1 cellular context compared by ENCODE assay signal in the genomic region with DNA sequence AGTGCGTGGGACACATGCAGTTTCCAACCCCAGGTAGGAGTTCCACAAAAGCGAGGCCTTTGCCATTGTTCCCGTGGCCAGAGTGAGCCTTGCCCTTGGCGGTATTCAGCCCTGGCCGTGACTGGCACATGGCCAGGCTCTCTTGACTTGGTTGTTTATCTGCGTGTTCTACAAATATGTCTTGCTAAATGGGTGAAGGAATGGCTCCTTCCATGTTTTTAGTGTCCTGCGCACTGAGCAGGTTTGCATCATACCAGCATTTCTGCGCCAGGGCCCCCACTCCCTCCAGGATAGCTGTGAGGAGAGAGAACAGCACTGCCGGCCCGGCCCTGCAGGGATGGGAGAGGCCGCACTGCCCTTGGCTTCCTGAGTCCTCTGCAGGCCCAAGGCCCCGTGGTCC.
TF ChIP-seq lines count a peak whose summit lies in the region.

No MANE protein-coding gene starts in this region.

TF ChIP-seq in GM12878, 131 proteins besides CTCF, POLR2A, EP300 and RAD21:
- TF ChIP-seq RUNX3 (IDR thresholded peaks at IDR 0.05; ENCODE audit: low read length) (no peak), HCFC1 (IDR thresholded peaks at IDR 0.05; ENCODE audit: low read length) (no peak), ZBED1 (IDR thresholded peaks at IDR 0.05; ENCODE audit: borderline replicate concordance) (no peak), CBFB (IDR thresholded peaks at IDR 0.05; ENCODE audit: low read depth) (no peak), RBBP5 (conservative IDR thresholded peaks at IDR 0.05) (no peak), TARDBP (IDR thresholded peaks at IDR 0.05; ENCODE audit: borderline replicate concordance) (no peak), KDM1A (IDR thresholded peaks at IDR 0.05; ENCODE audit: borderline replicate concordance) (no peak), SP1 (IDR thresholded peaks at IDR 0.05; ENCODE audit: low read depth, low read length) (no peak), ZSCAN29 (IDR thresholded peaks at IDR 0.05) (no peak), CHD2 (IDR thresholded peaks at IDR 0.05; ENCODE audit: borderline replicate concordance, low read depth, low read length) (no peak), MYC (IDR thresholded peaks at IDR 0.05; ENCODE audit: insufficient read depth, insufficient read length, insufficient replicate concordance, low read length, severe bottlenecking) (no peak), CHD1 (IDR thresholded peaks at IDR 0.05; ENCODE audit: low read depth, low read length) (no peak), BMI1 (IDR thresholded peaks at IDR 0.05; ENCODE audit: borderline replicate concordance) (no peak)
- TF ChIP-seq, protein P1, sequence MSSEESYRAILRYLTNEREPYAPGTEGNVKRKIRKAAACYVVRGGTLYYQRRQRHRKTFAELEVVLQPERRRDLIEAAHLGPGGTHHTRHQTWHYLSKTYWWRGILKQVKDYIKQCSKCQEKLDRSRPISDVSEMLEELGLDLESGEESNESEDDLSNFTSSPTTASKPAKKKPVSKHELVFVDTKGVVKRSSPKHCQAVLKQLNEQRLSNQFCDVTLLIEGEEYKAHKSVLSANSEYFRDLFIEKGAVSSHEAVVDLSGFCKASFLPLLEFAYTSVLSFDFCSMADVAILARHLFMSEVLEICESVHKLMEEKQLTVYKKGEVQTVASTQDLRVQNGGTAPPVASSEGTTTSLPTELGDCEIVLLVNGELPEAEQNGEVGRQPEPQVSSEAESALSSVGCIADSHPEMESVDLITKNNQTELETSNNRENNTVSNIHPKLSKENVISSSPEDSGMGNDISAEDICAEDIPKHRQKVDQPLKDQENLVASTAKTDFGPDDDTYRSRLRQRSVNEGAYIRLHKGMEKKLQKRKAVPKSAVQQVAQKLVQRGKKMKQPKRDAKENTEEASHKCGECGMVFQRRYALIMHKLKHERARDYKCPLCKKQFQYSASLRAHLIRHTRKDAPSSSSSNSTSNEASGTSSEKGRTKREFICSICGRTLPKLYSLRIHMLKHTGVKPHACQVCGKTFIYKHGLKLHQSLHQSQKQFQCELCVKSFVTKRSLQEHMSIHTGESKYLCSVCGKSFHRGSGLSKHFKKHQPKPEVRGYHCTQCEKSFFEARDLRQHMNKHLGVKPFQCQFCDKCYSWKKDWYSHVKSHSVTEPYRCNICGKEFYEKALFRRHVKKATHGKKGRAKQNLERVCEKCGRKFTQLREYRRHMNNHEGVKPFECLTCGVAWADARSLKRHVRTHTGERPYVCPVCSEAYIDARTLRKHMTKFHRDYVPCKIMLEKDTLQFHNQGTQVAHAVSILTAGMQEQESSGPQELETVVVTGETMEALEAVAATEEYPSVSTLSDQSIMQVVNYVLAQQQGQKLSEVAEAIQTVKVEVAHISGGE (CRISPR knock-in tag; IDR thresholded peaks at IDR 0.05), result no peak
- TF ChIP-seq, protein P2, sequence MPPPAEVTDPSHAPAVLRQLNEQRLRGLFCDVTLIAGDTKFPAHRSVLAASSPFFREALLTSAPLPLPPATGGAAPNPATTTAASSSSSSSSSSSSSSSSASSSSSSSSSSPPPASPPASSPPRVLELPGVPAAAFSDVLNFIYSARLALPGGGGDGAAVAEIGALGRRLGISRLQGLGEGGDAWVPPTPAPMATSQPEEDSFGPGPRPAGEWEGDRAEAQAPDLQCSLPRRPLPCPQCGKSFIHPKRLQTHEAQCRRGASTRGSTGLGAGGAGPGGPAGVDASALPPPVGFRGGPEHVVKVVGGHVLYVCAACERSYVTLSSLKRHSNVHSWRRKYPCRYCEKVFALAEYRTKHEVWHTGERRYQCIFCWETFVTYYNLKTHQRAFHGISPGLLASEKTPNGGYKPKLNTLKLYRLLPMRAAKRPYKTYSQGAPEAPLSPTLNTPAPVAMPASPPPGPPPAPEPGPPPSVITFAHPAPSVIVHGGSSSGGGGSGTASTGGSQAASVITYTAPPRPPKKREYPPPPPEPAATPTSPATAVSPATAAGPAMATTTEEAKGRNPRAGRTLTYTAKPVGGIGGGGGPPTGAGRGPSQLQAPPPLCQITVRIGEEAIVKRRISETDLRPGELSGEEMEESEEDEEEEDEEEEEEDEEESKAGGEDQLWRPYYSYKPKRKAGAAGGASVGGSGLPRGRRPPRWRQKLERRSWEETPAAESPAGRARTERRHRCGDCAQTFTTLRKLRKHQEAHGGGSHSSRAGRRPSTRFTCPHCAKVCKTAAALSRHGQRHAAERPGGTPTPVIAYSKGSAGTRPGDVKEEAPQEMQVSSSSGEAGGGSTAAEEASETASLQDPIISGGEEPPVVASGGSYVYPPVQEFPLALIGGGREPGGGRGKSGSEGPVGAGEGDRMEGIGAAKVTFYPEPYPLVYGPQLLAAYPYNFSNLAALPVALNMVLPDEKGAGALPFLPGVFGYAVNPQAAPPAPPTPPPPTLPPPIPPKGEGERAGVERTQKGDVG (CRISPR knock-in tag; IDR thresholded peaks at IDR 0.05), result no peak
- TF ChIP-seq, protein P3, sequence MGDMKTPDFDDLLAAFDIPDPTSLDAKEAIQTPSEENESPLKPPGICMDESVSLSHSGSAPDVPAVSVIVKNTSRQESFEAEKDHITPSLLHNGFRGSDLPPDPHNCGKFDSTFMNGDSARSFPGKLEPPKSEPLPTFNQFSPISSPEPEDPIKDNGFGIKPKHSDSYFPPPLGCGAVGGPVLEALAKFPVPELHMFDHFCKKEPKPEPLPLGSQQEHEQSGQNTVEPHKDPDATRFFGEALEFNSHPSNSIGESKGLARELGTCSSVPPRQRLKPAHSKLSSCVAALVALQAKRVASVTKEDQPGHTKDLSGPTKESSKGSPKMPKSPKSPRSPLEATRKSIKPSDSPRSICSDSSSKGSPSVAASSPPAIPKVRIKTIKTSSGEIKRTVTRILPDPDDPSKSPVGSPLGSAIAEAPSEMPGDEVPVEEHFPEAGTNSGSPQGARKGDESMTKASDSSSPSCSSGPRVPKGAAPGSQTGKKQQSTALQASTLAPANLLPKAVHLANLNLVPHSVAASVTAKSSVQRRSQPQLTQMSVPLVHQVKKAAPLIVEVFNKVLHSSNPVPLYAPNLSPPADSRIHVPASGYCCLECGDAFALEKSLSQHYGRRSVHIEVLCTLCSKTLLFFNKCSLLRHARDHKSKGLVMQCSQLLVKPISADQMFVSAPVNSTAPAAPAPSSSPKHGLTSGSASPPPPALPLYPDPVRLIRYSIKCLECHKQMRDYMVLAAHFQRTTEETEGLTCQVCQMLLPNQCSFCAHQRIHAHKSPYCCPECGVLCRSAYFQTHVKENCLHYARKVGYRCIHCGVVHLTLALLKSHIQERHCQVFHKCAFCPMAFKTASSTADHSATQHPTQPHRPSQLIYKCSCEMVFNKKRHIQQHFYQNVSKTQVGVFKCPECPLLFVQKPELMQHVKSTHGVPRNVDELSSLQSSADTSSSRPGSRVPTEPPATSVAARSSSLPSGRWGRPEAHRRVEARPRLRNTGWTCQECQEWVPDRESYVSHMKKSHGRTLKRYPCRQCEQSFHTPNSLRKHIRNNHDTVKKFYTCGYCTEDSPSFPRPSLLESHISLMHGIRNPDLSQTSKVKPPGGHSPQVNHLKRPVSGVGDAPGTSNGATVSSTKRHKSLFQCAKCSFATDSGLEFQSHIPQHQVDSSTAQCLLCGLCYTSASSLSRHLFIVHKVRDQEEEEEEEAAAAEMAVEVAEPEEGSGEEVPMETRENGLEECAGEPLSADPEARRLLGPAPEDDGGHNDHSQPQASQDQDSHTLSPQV (IDR thresholded peaks at IDR 0.05), result no peak
